1 cellular context compared by ENCODE assay signal in genomic region chr3:120762575-120762974, GRCh38.
TF ChIP-seq lines count a peak whose summit lies in the region.

No MANE protein-coding gene starts in this region.

TF ChIP-seq in H1, 55 proteins besides CTCF, POLR2A, EP300 and RAD21:
- no peak for TF ChIP-seq ATF2 (IDR thresholded peaks at IDR 0.05; ENCODE audit: low read length)
- TF ChIP-seq CTBP2 (IDR thresholded peaks at IDR 0.05; ENCODE audit: borderline replicate concordance, insufficient read depth, insufficient read length, low read length): no peak
- no peak for TF ChIP-seq FOSL1 (IDR thresholded peaks at IDR 0.05; ENCODE audit: insufficient read depth, low read depth, low read length)
- no peak for TF ChIP-seq POU5F1 (IDR thresholded peaks at IDR 0.05; ENCODE audit: low read depth, low read length)
- TF ChIP-seq RNF2 (IDR thresholded peaks at IDR 0.05; ENCODE audit: borderline replicate concordance, low read depth, low read length, missing control alignments, poor library complexity, severe bottlenecking): no peak
- TF ChIP-seq CHD1 (IDR thresholded peaks at IDR 0.05; ENCODE audit: low read depth, low read length): no peak
- TF ChIP-seq ZNF274 (IDR thresholded peaks at IDR 0.05; ENCODE audit: borderline replicate concordance, extremely low read depth, low read length): no peak
- no peak for TF ChIP-seq SIN3A (conservative IDR thresholded peaks at IDR 0.05 in 1 of 2, IDR thresholded peaks at IDR 0.05 in 1 of 2; ENCODE audit: low read depth in 1 of 2, low read length in 2 of 2)
- no peak for TF ChIP-seq EGR1 (IDR thresholded peaks at IDR 0.05; ENCODE audit: borderline replicate concordance, low read depth, low read length)
- no peak for TF ChIP-seq TAF1 (IDR thresholded peaks at IDR 0.05; ENCODE audit: low read depth, low read length)
- TF ChIP-seq MAFK (IDR thresholded peaks at IDR 0.05; ENCODE audit: low read depth, low read length): no peak
- TF ChIP-seq SP4 (IDR thresholded peaks at IDR 0.05; ENCODE audit: low read length): no peak
- no peak for TF ChIP-seq ATF3 (IDR thresholded peaks at IDR 0.05; ENCODE audit: insufficient read depth, low read depth, low read length)
- TF ChIP-seq TCF12 (IDR thresholded peaks at IDR 0.05; ENCODE audit: low read depth, low read length): no peak
- no peak for TF ChIP-seq SAP30 (IDR thresholded peaks at IDR 0.05; ENCODE audit: insufficient read depth, insufficient replicate concordance, low read length)
- TF ChIP-seq, protein P1, sequence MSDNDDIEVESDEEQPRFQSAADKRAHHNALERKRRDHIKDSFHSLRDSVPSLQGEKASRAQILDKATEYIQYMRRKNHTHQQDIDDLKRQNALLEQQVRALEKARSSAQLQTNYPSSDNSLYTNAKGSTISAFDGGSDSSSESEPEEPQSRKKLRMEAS (IDR thresholded peaks at IDR 0.05): no peak
- TF ChIP-seq CHD7 (IDR thresholded peaks at IDR 0.05; ENCODE audit: insufficient replicate concordance, low read length): no peak
- no peak for TF ChIP-seq RFX5 (IDR thresholded peaks at IDR 0.05; ENCODE audit: borderline replicate concordance, low read depth, low read length)
- TF ChIP-seq TAF7 (optimal IDR thresholded peaks at IDR 0.05; ENCODE audit: borderline replicate concordance, low read depth, low read length): no peak
- no peak for TF ChIP-seq EZH2 (IDR thresholded peaks at IDR 0.05; ENCODE audit: low read depth, low read length, severe bottlenecking)
